In genomic region chr19:40673377-40673776, GRCh38 we compare ENCODE assay signal across 24 cellular contexts. TPM values are rescaled to one million over a fixed set of nuclear protein-coding genes. Genes with fewer than 3 reads are reported as not detected.
DNase-seq lines count a peak whose midpoint lies in the region; ATAC-seq and TF ChIP-seq lines count a peak whose summit lies in the region.
"Had no signal": no experiment of that assay in that cellular context is flagged by ENCODE, and none has a peak within 500 bp of the region (broad histone marks: within the 10 kb centered on the region; RNA-seq: fewer than 3 reads in every experiment).

No MANE protein-coding gene starts in this region.

- H3K27ac ChIP-seq in vagina, result peak overlapping the region; percentile 5
- H3K27ac ChIP-seq: GM23248, SJCRH30 had no signal

- no TSS peak for BruUV-seq in MCF 10A (replicated peaks; lab: Mats Ljungman, UMichigan)

- H3K4me1 ChIP-seq in Loucy (ENCODE audit: insufficient read depth, low read length, poor library complexity, severe bottlenecking) (peaks cover 13% of the 10 kb centered on the region), vagina (no peaks in the 10 kb centered on the region)
- H3K4me1 ChIP-seq: SJCRH30 had no signal

- no peak overlapping the region for H3K4me2 ChIP-seq in Loucy (ENCODE audit: low read depth, low read length, poor library complexity, severe bottlenecking)

- no peaks in the 10 kb centered on the region for H3K27me3 Mint-ChIP-seq in effector memory CD8-positive, alpha-beta T cell
- H3K27me3 Mint-ChIP-seq in natural killer cell (ENCODE audit: low read depth in 2 of 2) (no peaks in the 10 kb centered on the region), MCF 10A (ENCODE audit: insufficient read depth, unreplicated experiment) (no peaks in the 10 kb centered on the region), mesothelial cell of epicardium (ENCODE audit: low read depth) (no peaks in the 10 kb centered on the region)
- no peaks in the 10 kb centered on the region for H3K27me3 Mint-ChIP-seq in stimulated activated memory B cell treated with anti-CD40 and anti-IgM and Interleukin-4, amounts not matched to agents 10 μg/mL and 1 μg/mL and 100 μg/mL, for 72 hours
- H3K27me3 Mint-ChIP-seq: CD4-positive, alpha-beta memory T cell had no signal

- H3K9me3 Mint-ChIP-seq in effector memory CD8-positive, alpha-beta T cell, result no peaks in the 10 kb centered on the region
- H3K9me3 Mint-ChIP-seq in natural killer cell (no peaks in the 10 kb centered on the region), MCF 10A (ENCODE audit: unreplicated experiment) (no peaks in the 10 kb centered on the region), mesothelial cell of epicardium (peaks cover 4% of the 10 kb centered on the region)
- H3K9me3 Mint-ChIP-seq in stimulated activated memory B cell treated with anti-CD40 and anti-IgM and Interleukin-4, amounts not matched to agents 10 μg/mL and 1 μg/mL and 100 μg/mL, for 72 hours, result no peaks in the 10 kb centered on the region

- H3K9ac ChIP-seq in Loucy (ENCODE audit: low read depth, low read length, poor library complexity, severe bottlenecking), result peak overlapping the region; percentile 51
- H3K9ac ChIP-seq: GM23248 had no signal

- H3K36me3 ChIP-seq in Loucy (ENCODE audit: insufficient read depth, low read length) (no peaks in the 10 kb centered on the region; the same call in 1 of the 2 replicates), vagina (peaks cover 4 to 82% of the 10 kb centered on the region in 2 donors)

- no peaks in the 10 kb centered on the region for H3K4me1 Mint-ChIP-seq in effector memory CD8-positive, alpha-beta T cell (ENCODE audit: low read depth in 2 of 2)
- no peaks in the 10 kb centered on the region for H3K4me1 Mint-ChIP-seq in natural killer cell
- no peaks in the 10 kb centered on the region for H3K4me1 Mint-ChIP-seq in MCF 10A (ENCODE audit: insufficient read depth, unreplicated experiment)
- H3K4me1 Mint-ChIP-seq in stimulated activated memory B cell treated with anti-CD40 and anti-IgM and Interleukin-4, amounts not matched to agents 10 μg/mL and 1 μg/mL and 100 μg/mL, for 72 hours, result peaks cover 4% of the 10 kb centered on the region
- no peaks in the 10 kb centered on the region for H3K4me1 Mint-ChIP-seq in mesothelial cell of epicardium

- H3K9me3 ChIP-seq in Loucy (ENCODE audit: insufficient read depth, low read depth, low read length) (no peaks in the 10 kb centered on the region), vagina (no peaks in the 10 kb centered on the region)
- H3K9me3 ChIP-seq: SJCRH30 had no signal

- H3K9me2 ChIP-seq in Loucy (replicated peaks; ENCODE audit: low read depth, low read length), result no peaks in the 10 kb centered on the region

- H3K4me3 ChIP-seq in Loucy (ENCODE audit: low read length, poor library complexity, severe bottlenecking) (no peak overlapping the region), vagina (no peak overlapping the region)
- H3K4me3 ChIP-seq: GM12878, GM23248, SJCRH30 had no signal

- no peak overlapping the region for H2AFZ ChIP-seq in Loucy (ENCODE audit: low read length)
- H2AFZ ChIP-seq: GM23248 had no signal

- intact Hi-C loops in natural killer cell (cut with micrococcal nuclease) (loop anchor here (1.0 to 5.0 kb wide), 2 partner anchors 14 to 44 kb away; partner anchors contain the start of genes COQ8B and ITPKC), vagina (cut with DNase I) (no loop called here), MCF 10A (cut with micrococcal nuclease) (no loop called here)

- CTCF ChIA-PET in MCF 10A (lab: Yijun Ruan, JAX), result interaction anchor here (1.3 kb wide), 1 partner anchor 10 kb away, joined by 3 read pairs; no protein-coding TSS in a partner anchor

- no peaks in the 10 kb centered on the region for H3F3A ChIP-seq in Loucy (ENCODE audit: low read depth)

- H3K27ac Mint-ChIP-seq in effector memory CD8-positive, alpha-beta T cell, result no peak overlapping the region
- H3K27ac Mint-ChIP-seq in natural killer cell, result no peak overlapping the region
- no peak overlapping the region for H3K27ac Mint-ChIP-seq in MCF 10A (ENCODE audit: low read depth, unreplicated experiment)
- H3K27ac Mint-ChIP-seq in stimulated activated memory B cell treated with anti-CD40 and anti-IgM and Interleukin-4, amounts not matched to agents 10 μg/mL and 1 μg/mL and 100 μg/mL, for 72 hours, result no peak overlapping the region
- H3K27ac Mint-ChIP-seq in mesothelial cell of epicardium, result no peak overlapping the region
- H3K27ac Mint-ChIP-seq: CD4-positive, alpha-beta memory T cell had no signal

- no peaks in the 10 kb centered on the region for H3K79me2 ChIP-seq in Loucy (ENCODE audit: insufficient read depth, low read length)

- no peak for TF ChIP-seq CTCF in Loucy (conservative IDR thresholded peaks at IDR 0.05; ENCODE audit: low read length)
- no peak for TF ChIP-seq CTCF in natural killer cell (IDR thresholded peaks at IDR 0.05)
- no peak for TF ChIP-seq CTCF in vagina (IDR thresholded peaks at IDR 0.05)
- no peak for TF ChIP-seq CTCF in MCF 10A (IDR thresholded peaks at IDR 0.05; ENCODE audit: unreplicated experiment)
- no peak for TF ChIP-seq CTCF in mesothelial cell of epicardium (IDR thresholded peaks at IDR 0.05; ENCODE audit: unreplicated experiment)

- DNase-seq in effector memory CD8-positive, alpha-beta T cell, result peak in 2 of 3 experiments; percentile 29 to 37
- DNase-seq in natural killer cell, result peak; percentile 70
- no peak for DNase-seq in vagina (ENCODE audit: extremely low spot score in 2 of 2)
- no peak for DNase-seq in MCF 10A (ENCODE audit: unreplicated experiment)
- DNase-seq in mesothelial cell of epicardium (ENCODE audit: low spot score in 2 of 2, unreplicated experiment in 2 of 2), result no peak
- DNase-seq: C1 segment of cervical spinal cord; CD4-positive, alpha-beta memory T cell; COR-L47; EL; GDM1; GM23248; H7; IMR-90; NCI-H1105 treated with DMSO at 0.1 percent for 48 hours; NCI-H146; NCI-H2029; NCI-H446; NCI-H524 treated with DMSO at 0.1 percent for 48 hours; NCI-H774; SJCRH30 had no signal

- H3K27me3 ChIP-seq in Loucy (ENCODE audit: insufficient read depth, low read length, poor library complexity, severe bottlenecking) (no peaks in the 10 kb centered on the region), vagina (no peaks in the 10 kb centered on the region)
- H3K27me3 ChIP-seq: SJCRH30 had no signal

- H3K4me3 Mint-ChIP-seq in effector memory CD8-positive, alpha-beta T cell, result no peak overlapping the region
- H3K4me3 Mint-ChIP-seq in natural killer cell (no peak overlapping the region), MCF 10A (ENCODE audit: unreplicated experiment) (no peak overlapping the region), mesothelial cell of epicardium (no peak overlapping the region)
- no peak overlapping the region for H3K4me3 Mint-ChIP-seq in stimulated activated memory B cell treated with anti-CD40 and anti-IgM and Interleukin-4, amounts not matched to agents 10 μg/mL and 1 μg/mL and 100 μg/mL, for 72 hours
- H3K4me3 Mint-ChIP-seq: CD4-positive, alpha-beta memory T cell had no signal

- peak; percentile 98 for ATAC-seq in effector memory CD8-positive, alpha-beta T cell (replicated peaks)
- ATAC-seq in natural killer cell, result peak; percentile 80 to 98 (median 87)
- ATAC-seq in stimulated activated memory B cell treated with anti-CD40 and anti-IgM and Interleukin-4, amounts not matched to agents 10 μg/mL and 1 μg/mL and 100 μg/mL, for 72 hours, result no peak
- ATAC-seq: GM12878, SK-N-SH treated with all-trans-retinoic acid at 6 μM for 48 hours had no signal

- TF ChIP-seq POLR2A in vagina (IDR thresholded peaks at IDR 0.05), result no peak

- POLR2A ChIA-PET in MCF 10A (lab: Yijun Ruan, JAX), result no interaction called here

- no peaks in the 10 kb centered on the region for H4K20me1 ChIP-seq in Loucy (ENCODE audit: insufficient read depth, low read length, poor library complexity, severe bottlenecking)

- peaks cover 3% of the 10 kb centered on the region for H3K36me3 Mint-ChIP-seq in effector memory CD8-positive, alpha-beta T cell (ENCODE audit: insufficient read depth)
- H3K36me3 Mint-ChIP-seq in natural killer cell (no peaks in the 10 kb centered on the region), MCF 10A (ENCODE audit: insufficient read depth, unreplicated experiment) (peaks cover 47% of the 10 kb centered on the region), mesothelial cell of epicardium (peaks cover 40% of the 10 kb centered on the region)
- peaks cover 38% of the 10 kb centered on the region for H3K36me3 Mint-ChIP-seq in stimulated activated memory B cell treated with anti-CD40 and anti-IgM and Interleukin-4, amounts not matched to agents 10 μg/mL and 1 μg/mL and 100 μg/mL, for 72 hours

RNA-seq across cellular contexts. Expression of gene NUMBL, which starts 17.1 kb away (rescaled TPM):
- total RNA-seq in natural killer cell, result 10 to 100 TPM in 2 of 3 donors, 1 to 10 TPM in 1; 9.9 to 19.5 (median 10.2) TPM
- 66.0 TPM for total RNA-seq in vagina
- total RNA-seq in MCF 10A (2022), result 18.4 and 21.1 TPM in 2 replicates
- 35.0 to 42.5 TPM (median 39.2 TPM) in 3 replicates for total RNA-seq in mesothelial cell of epicardium

RNA-seq across cellular contexts. Expression of gene COQ8B, which starts 43.3 kb away (rescaled TPM):
- total RNA-seq in natural killer cell, result 10 to 100 TPM; 31.8 to 46.7 (median 39.6) TPM
- total RNA-seq in vagina, result 51.1 TPM
- 41.7 and 46.7 TPM in 2 replicates for total RNA-seq in MCF 10A (2022)
- 45.9 to 58.3 TPM (median 54.8 TPM) in 3 replicates for total RNA-seq in mesothelial cell of epicardium

RNA-seq across cellular contexts. Expression of gene ITPKC, which starts 43.5 kb away (rescaled TPM):
- total RNA-seq in natural killer cell, result 10 to 100 TPM in 2 of 3 donors, 1 to 10 TPM in 1; 8.7 to 11.1 (median 11.0) TPM
- total RNA-seq in vagina, result 92.6 TPM
- 27.1 and 33.2 TPM in 2 replicates for total RNA-seq in MCF 10A (2022)
- total RNA-seq in mesothelial cell of epicardium, result 26.2 to 28.3 TPM (median 27.0 TPM) in 3 replicates

Comparison
In these comparisons a context has a peak if more than half of its experiments do, and no peak if none do; other contexts are left out.
1. DNase-seq: peak in effector memory CD8-positive, alpha-beta T cell (2 of 3) and natural killer cell (single experiment); none in vagina (0 of 2), MCF 10A (single experiment) and mesothelial cell of epicardium (0 of 2).